ENCODE assay signal across 12 cellular contexts in genomic region chr1:93350322-93350721, GRCh38. TPM values are rescaled to one million over a fixed set of nuclear protein-coding genes. Genes with fewer than 3 reads are reported as not detected.
A peak's percentile ranks its signal among the peaks of the same experiment; 100 is the strongest.
DNase-seq lines count a peak whose midpoint lies in the region; ATAC-seq, FAIRE-seq and TF ChIP-seq lines count a peak whose summit lies in the region.
"Had no signal": no experiment of that assay in that cellular context is flagged by ENCODE, and none has a peak within 500 bp of the region (broad histone marks: within the 10 kb centered on the region; RNA-seq: fewer than 3 reads in every experiment).

No MANE protein-coding gene starts in this region.

- intact Hi-C loops in left ventricle myocardium inferior (cut with micrococcal nuclease), result no loop called here
- intact Hi-C loops in kidney (cut with DNase I), result no loop called here

- H3K79me2 ChIP-seq in hepatocyte, result peaks cover 94% of the 10 kb centered on the region

- WGBS in hepatocyte (ENCODE audit: low lambda C conversion rate, missing lambda C conversion rate), result 90% methylated on average over 1 of the region's 1 CpG

- H2AFZ ChIP-seq in hepatocyte, result no peak overlapping the region

- no peaks in the 10 kb centered on the region for H3K9me2 ChIP-seq in hepatocyte (replicated peaks; ENCODE audit: insufficient read depth)

- H3K4me2 ChIP-seq in hepatocyte, result peak overlapping the region; percentile 83

- H3K9ac ChIP-seq in kidney (ENCODE audit: low read length in 2 of 2), result no peak overlapping the region

- H3K4me1 ChIP-seq in left ventricle myocardium inferior (peaks cover 84% of the 10 kb centered on the region), right atrium auricular region (peaks cover 0 to 49% of the 10 kb centered on the region in 2 donors), hepatocyte (ENCODE audit: insufficient read depth) (peaks cover 14% of the 10 kb centered on the region), kidney (ENCODE audit: control insufficient read depth in 1 of 2, insufficient read depth in 1 of 2, low read depth in 1 of 2, low read length in 2 of 2) (peaks cover 0 to 5% of the 10 kb centered on the region in 2 donors)

- no peaks in the 10 kb centered on the region for H3K27me3 Mint-ChIP-seq in activated CD4-positive, alpha-beta memory T cell treated with anti-CD3 and anti-CD28 coated beads, Interleukin-2, amount 10 ng/mL, durations not matched to agents 7 days and 5 days

- peaks cover 47% of the 10 kb centered on the region for H3K4me1 Mint-ChIP-seq in activated CD4-positive, alpha-beta memory T cell treated with anti-CD3 and anti-CD28 coated beads, Interleukin-2, amount 10 ng/mL, durations not matched to agents 7 days and 5 days

- no peak overlapping the region for H3K27ac Mint-ChIP-seq in activated CD4-positive, alpha-beta memory T cell treated with anti-CD3 and anti-CD28 coated beads, Interleukin-2, amount 10 ng/mL, durations not matched to agents 7 days and 5 days

- H4K20me1 ChIP-seq in hepatocyte (ENCODE audit: insufficient read depth, poor library complexity, severe bottlenecking), result peaks cover 19% of the 10 kb centered on the region

- POLR2A ChIA-PET in activated CD4-positive, alpha-beta memory T cell treated with anti-CD3 and anti-CD28 coated beads, Interleukin-2, amount 10 ng/mL, durations not matched to agents 7 days and 5 days (lab: Charles Lee), result no interaction called here

- H3K4me3 ChIP-seq in left ventricle myocardium inferior, result peak overlapping the region; percentile 93
- no peak overlapping the region for H3K4me3 ChIP-seq in right atrium auricular region
- no peak overlapping the region for H3K4me3 ChIP-seq in hepatocyte
- peak overlapping the region in 1 of 2 donors; percentile 60 for H3K4me3 ChIP-seq in kidney (ENCODE audit: low read length in 2 of 2)

- TF ChIP-seq CTCF in left ventricle myocardium inferior (IDR thresholded peaks at IDR 0.05; ENCODE audit: borderline replicate concordance) (no peak), right atrium auricular region (IDR thresholded peaks at IDR 0.05) (no peak), hepatocyte (IDR thresholded peaks at IDR 0.05; ENCODE audit: poor library complexity) (no peak), kidney (IDR thresholded peaks at IDR 0.05; ENCODE audit: borderline replicate concordance, extremely low read depth, insufficient read depth) (no peak)

- H3K9me3 ChIP-seq in left ventricle myocardium inferior (replicated peaks) (no peaks in the 10 kb centered on the region), right atrium auricular region (no peaks in the 10 kb centered on the region), hepatocyte (ENCODE audit: low read depth) (no peaks in the 10 kb centered on the region), kidney (ENCODE audit: control insufficient read depth in 1 of 2, low read length in 2 of 2) (no peaks in the 10 kb centered on the region)

- peaks cover 61% of the 10 kb centered on the region for H3K36me3 Mint-ChIP-seq in activated CD4-positive, alpha-beta memory T cell treated with anti-CD3 and anti-CD28 coated beads, Interleukin-2, amount 10 ng/mL, durations not matched to agents 7 days and 5 days (ENCODE audit: low read depth)

- H3K27me3 ChIP-seq in left ventricle myocardium inferior (ENCODE audit: low read depth) (no peaks in the 10 kb centered on the region), right atrium auricular region (no peaks in the 10 kb centered on the region), hepatocyte (no peaks in the 10 kb centered on the region)

- no peaks in the 10 kb centered on the region for H3K9me3 Mint-ChIP-seq in activated CD4-positive, alpha-beta memory T cell treated with anti-CD3 and anti-CD28 coated beads, Interleukin-2, amount 10 ng/mL, durations not matched to agents 7 days and 5 days

- CTCF ChIA-PET in activated CD4-positive, alpha-beta memory T cell treated with anti-CD3 and anti-CD28 coated beads, Interleukin-2, amount 10 ng/mL, durations not matched to agents 7 days and 5 days (lab: Charles Lee), result no interaction called here

- H3K36me3 ChIP-seq in left ventricle myocardium inferior, result peaks cover 16% of the 10 kb centered on the region
- H3K36me3 ChIP-seq in right atrium auricular region, result peaks cover 14% of the 10 kb centered on the region
- H3K36me3 ChIP-seq in hepatocyte (replicated peaks; ENCODE audit: insufficient read depth, low read depth), result no peaks in the 10 kb centered on the region
- H3K36me3 ChIP-seq in kidney (ENCODE audit: control insufficient read depth in 1 of 2, insufficient read depth in 2 of 2, low read length in 2 of 2), result peaks cover 3 to 6% of the 10 kb centered on the region in 2 donors

- DNase-seq in left ventricle myocardium inferior (no peak), right atrium auricular region (ENCODE audit: low spot score) (no peak), hepatocyte (ENCODE audit: low spot score) (no peak), kidney (no peak), germinal center (ENCODE audit: low spot score) (no peak)
- no peak for DNase-seq in activated CD4-positive, alpha-beta memory T cell treated with anti-CD3 and anti-CD28 coated beads, Interleukin-2, amount 10 ng/mL, durations not matched to agents 7 days and 5 days
- DNase-seq in effector CD4-positive, alpha-beta T cell, result no peak
- DNase-seq: activated effector memory CD4-positive, alpha-beta T cell treated with anti-CD3 and anti-CD28 coated beads, Interleukin-2, amount 50 U/mL, for 16 hours; C1 segment of cervical spinal cord; kidney glomerular epithelial cell; NCI-H526 treated with DMSO at 0.1 percent for 48 hours had no signal

- ATAC-seq in HG02973 (IDR thresholded peaks at IDR 0.05; ENCODE audit: unreplicated experiment), result no peak

- FAIRE-seq in kidney (lab: Jason Lieb, UNC), result no peak

- H3K27ac ChIP-seq in left ventricle myocardium inferior (replicated peaks) (no peak overlapping the region), right atrium auricular region (no peak overlapping the region), hepatocyte (no peak overlapping the region), kidney (ENCODE audit: low read depth in 2 of 2, low read length in 2 of 2) (no peak overlapping the region)

- peak overlapping the region; percentile 47 for H3K4me3 Mint-ChIP-seq in activated CD4-positive, alpha-beta memory T cell treated with anti-CD3 and anti-CD28 coated beads, Interleukin-2, amount 10 ng/mL, durations not matched to agents 7 days and 5 days

RNA-seq across cellular contexts. Expression of gene DR1, which starts 4.6 kb away (rescaled TPM):
- total RNA-seq in left ventricle myocardium inferior (37.7 TPM), right atrium auricular region (10 to 100 TPM; 19.3 to 28.9 TPM), hepatocyte (42.3 and 54.3 TPM in 2 replicates), kidney (49.8 TPM)
- 100 to 1,000 TPM; 100 to 104 TPM for total RNA-seq in activated CD4-positive, alpha-beta memory T cell treated with anti-CD3 and anti-CD28 coated beads, Interleukin-2, amount 10 ng/mL, durations not matched to agents 7 days and 5 days
- polyA plus RNA-seq in hepatocyte (22.7 and 28.2 TPM in 2 replicates), kidney (ENCODE audit: insufficient read depth, low read depth, low replicate concordance) (15.6 TPM)
